In the genomic region with DNA sequence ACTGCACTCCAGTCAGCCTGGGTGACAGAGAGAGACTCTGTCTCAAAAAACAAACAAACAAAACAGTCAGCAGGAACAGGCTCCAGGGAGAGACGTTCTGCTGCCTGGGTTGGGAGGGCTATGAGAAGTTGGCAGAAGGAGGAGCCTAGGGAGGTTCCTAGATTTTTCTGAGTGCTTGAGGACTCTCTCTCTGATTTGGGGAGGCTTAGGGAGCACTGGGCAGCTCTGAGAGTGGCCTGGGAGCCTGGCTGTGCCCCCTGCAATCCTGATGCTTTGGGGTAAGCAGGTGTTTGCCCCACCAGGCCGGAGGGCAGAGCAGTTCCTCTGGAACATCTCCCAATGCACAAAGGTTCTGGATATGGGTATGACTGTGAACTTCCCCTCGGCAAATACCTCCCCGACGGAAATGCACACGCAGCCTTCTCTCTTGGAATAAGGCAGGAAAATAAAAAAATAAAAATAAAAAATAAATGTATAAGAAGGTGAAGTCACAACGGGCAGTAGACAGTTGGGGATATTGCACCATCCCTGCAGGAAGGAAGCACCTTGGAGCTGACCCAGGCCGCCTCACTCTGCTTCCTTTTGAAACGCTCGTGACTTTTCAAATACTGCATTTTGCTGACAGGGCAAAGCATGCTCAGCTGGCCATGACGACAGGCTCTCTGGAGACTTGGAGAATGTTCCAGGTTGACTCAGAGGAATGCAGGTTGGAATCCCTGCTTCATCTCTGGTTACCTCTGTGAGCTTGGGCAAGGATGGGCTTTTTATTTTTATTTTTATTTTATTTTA, we compare ENCODE assay signal across 8 cellular contexts. TPM values are rescaled to one million over a fixed set of nuclear protein-coding genes. Genes with fewer than 3 reads are reported as not detected.
DNase-seq lines count a peak whose midpoint lies in the region; FAIRE-seq and TF ChIP-seq lines count a peak whose summit lies in the region.
"Had no signal": no experiment of that assay in that cellular context is flagged by ENCODE, and none has a peak within 500 bp of the region (broad histone marks: within the 10 kb centered on the region; RNA-seq: fewer than 3 reads in every experiment).

No MANE protein-coding gene starts in this region.

- in situ Hi-C loops in transverse colon (cut with MboI; ENCODE audit: low pct_ligation_motif_present in 1 of 4, low pct_unique_long_range_greater_than_20kb in 1 of 4, low sequenced_read_pairs in 3 of 4): no loop called here

- no peaks in the 10 kb centered on the region for H3K4me1 Mint-ChIP-seq in CD4-positive, alpha-beta memory T cell

- H3K4me1 ChIP-seq in MM.1S (ENCODE audit: low read length): no peaks in the 10 kb centered on the region
- peaks cover 0 to 19% (median 12%) of the 10 kb centered on the region in 4 donors for H3K4me1 ChIP-seq in transverse colon
- no peaks in the 10 kb centered on the region for H3K4me1 ChIP-seq in CD4-positive, alpha-beta memory T cell (ENCODE audit: insufficient read depth, low read length)

- H3K27me3 ChIP-seq in MM.1S (replicated peaks; ENCODE audit: insufficient read depth, low read length): no peaks in the 10 kb centered on the region
- H3K27me3 ChIP-seq in layer of hippocampus (ENCODE audit: control insufficient read depth, insufficient read depth, low read length): no peaks in the 10 kb centered on the region
- H3K27me3 ChIP-seq in transverse colon: no peaks in the 10 kb centered on the region
- H3K27me3 ChIP-seq in CD4-positive, alpha-beta memory T cell (ENCODE audit: insufficient read depth, low read length): no peaks in the 10 kb centered on the region

- H3K27ac Mint-ChIP-seq in CD4-positive, alpha-beta memory T cell: no peak overlapping the region

- DNase-seq in MM.1S (no peak), cardiac fibroblast (ENCODE audit: low read depth in 2 of 2) (peak; percentile 82 to 92), transverse colon (peak; percentile 32), GM12892 (ENCODE audit: insufficient read length) (no peak)
- DNase-seq in CD4-positive, alpha-beta memory T cell: no peak
- no peak for DNase-seq in stimulated activated CD8-positive, alpha-beta memory T cell treated with anti-CD3 and anti-CD28 coated beads, Interleukin-4, amount 100 ng/mL, for 48 hours
- DNase-seq: NCI-H2029 treated with DMSO at 0.1 percent for 48 hours had no signal

- no peak overlapping the region for H3K27ac ChIP-seq in MM.1S (ENCODE audit: low read length)
- H3K27ac ChIP-seq in layer of hippocampus (ENCODE audit: low read depth, low read length): peak overlapping the region; percentile 65
- H3K27ac ChIP-seq in transverse colon: peak overlapping the region; percentile 38 to 62 (median 60)
- H3K27ac ChIP-seq in CD4-positive, alpha-beta memory T cell (ENCODE audit: low read depth, low read length): no peak overlapping the region

- CTCF ChIA-PET in CD4-positive, alpha-beta memory T cell (lab: Charles Lee; ENCODE audit: partially characterized antibody): no interaction called here

- H2AFZ ChIP-seq in MM.1S (ENCODE audit: low read length): 0 out of 2 replicates have a peak overlapping the region, but pooled peaks have one; percentile 19

- intact Hi-C loops in transverse colon (cut with DNase I; ENCODE audit: low total_unique reads): no loop called here
- intact Hi-C loops in CD4-positive, alpha-beta memory T cell (cut with micrococcal nuclease): no loop called here

- no peaks in the 10 kb centered on the region for H3K79me2 ChIP-seq in MM.1S (ENCODE audit: low read length)

- H3K36me3 ChIP-seq in MM.1S (replicated peaks; ENCODE audit: insufficient read depth, low read length): no peaks in the 10 kb centered on the region
- H3K36me3 ChIP-seq in transverse colon: no peaks in the 10 kb centered on the region
- no peaks in the 10 kb centered on the region for H3K36me3 ChIP-seq in CD4-positive, alpha-beta memory T cell (ENCODE audit: insufficient read depth, low read length)

- no peaks in the 10 kb centered on the region for H3K9me2 ChIP-seq in MM.1S (replicated peaks; ENCODE audit: insufficient read depth, low read length)

- TF ChIP-seq EP300 in transverse colon (IDR thresholded peaks at IDR 0.05; ENCODE audit: low read depth): no peak

- no peaks in the 10 kb centered on the region for H3F3A ChIP-seq in MM.1S (ENCODE audit: insufficient read depth, low read length)

- TF ChIP-seq CTCF in MM.1S (IDR thresholded peaks at IDR 0.05; ENCODE audit: low read length) (no peak), cardiac fibroblast (IDR thresholded peaks at IDR 0.05; ENCODE audit: low read depth, low read length) (no peak), transverse colon (IDR thresholded peaks at IDR 0.05) (no peak)

- no peak overlapping the region for H3K4me3 Mint-ChIP-seq in CD4-positive, alpha-beta memory T cell

- no peak overlapping the region for H3K4me3 ChIP-seq in MM.1S (ENCODE audit: low read length)
- no peak overlapping the region for H3K4me3 ChIP-seq in cardiac fibroblast (replicated peaks in 1 of 2; ENCODE audit: low read depth in 2 of 2, low read length in 2 of 2)
- no peak overlapping the region for H3K4me3 ChIP-seq in transverse colon
- no peak overlapping the region for H3K4me3 ChIP-seq in CD4-positive, alpha-beta memory T cell (ENCODE audit: low read length in 2 of 2)

- H3K4me2 ChIP-seq in MM.1S (ENCODE audit: low read depth, low read length): no peak overlapping the region

- H4K20me1 ChIP-seq in MM.1S (ENCODE audit: insufficient read depth, low read length): no peaks in the 10 kb centered on the region

- POLR2A ChIA-PET in CD4-positive, alpha-beta memory T cell (lab: Charles Lee; ENCODE audit: partially characterized antibody): no interaction called here

- no peaks in the 10 kb centered on the region for H3K9me3 ChIP-seq in MM.1S (replicated peaks; ENCODE audit: insufficient read depth, low read length)
- H3K9me3 ChIP-seq in transverse colon: no peaks in the 10 kb centered on the region
- no peaks in the 10 kb centered on the region for H3K9me3 ChIP-seq in CD4-positive, alpha-beta memory T cell (ENCODE audit: control insufficient read depth in 1 of 2, low read length in 2 of 2)

- no peaks in the 10 kb centered on the region for H3K36me3 Mint-ChIP-seq in CD4-positive, alpha-beta memory T cell

- H3K9ac ChIP-seq in MM.1S (ENCODE audit: low read length): no peak overlapping the region

- WGBS in transverse colon (ENCODE audit: low coverage in 1 of 2), 2 donors: 57 to 58% methylated on average over 9 to 11 of the region's 11 CpGs

- H3K27me3 Mint-ChIP-seq in CD4-positive, alpha-beta memory T cell: peaks cover 6 to 8% of the 10 kb centered on the region in 2 donors

- peaks cover 0 to 3% (median 0%) of the 10 kb centered on the region in 8 donors for H3K9me3 Mint-ChIP-seq in CD4-positive, alpha-beta memory T cell

- no peak for FAIRE-seq in GM12892 (lab: Jason Lieb, UNC)

- TF ChIP-seq POLR2A in transverse colon (IDR thresholded peaks at IDR 0.05) (no peak), GM12892 (IDR thresholded peaks at IDR 0.05; ENCODE audit: low read depth, low read length) (no peak)

RNA-seq across cellular contexts. Expression of gene HOMER3, which starts 26.5 kb away (rescaled TPM):
- 10 to 100 TPM in 3 of 4 donors, 1 to 10 TPM in 1; 8.1 to 82.0 (median 12.7) TPM for total RNA-seq in transverse colon
- 1 to 10 TPM; 2.1 to 2.4 TPM for total RNA-seq in CD4-positive, alpha-beta memory T cell
- 1 to 10 TPM; 2.6 to 2.7 TPM for polyA plus RNA-seq in CD4-positive, alpha-beta memory T cell
- 4.0 TPM for polyA plus RNA-seq in GM12892 (2012; ENCODE audit: missing spikeins)

RNA-seq across cellular contexts. Expression of gene DDX49, which starts 48.0 kb away (rescaled TPM):
- total RNA-seq in transverse colon: 10 to 100 TPM; 42.1 to 90.8 (median 50.4) TPM
- 10 to 100 TPM; 40.9 to 43.6 TPM for total RNA-seq in CD4-positive, alpha-beta memory T cell
- 10 to 100 TPM; 20.7 to 32.1 TPM for polyA plus RNA-seq in CD4-positive, alpha-beta memory T cell
- 24.4 TPM for polyA plus RNA-seq in GM12892 (2012; ENCODE audit: missing spikeins)

RNA-seq across cellular contexts. Expression of gene COPE, which starts 48.4 kb away (rescaled TPM):
- 100 to 1,000 TPM; 144 to 268 (median 179) TPM for total RNA-seq in transverse colon
- 100 to 1,000 TPM; 165 to 170 TPM for total RNA-seq in CD4-positive, alpha-beta memory T cell
- polyA plus RNA-seq in CD4-positive, alpha-beta memory T cell: 100 to 1,000 TPM; 273 to 276 TPM
- polyA plus RNA-seq in GM12892 (2012; ENCODE audit: missing spikeins): 81.2 TPM

Comparison
In these comparisons a context has a peak if more than half of its experiments do, and no peak if none do; other contexts are left out.
1. DNase-seq: peak in cardiac fibroblast (2 of 2) and transverse colon (single experiment); none in MM.1S (single experiment), CD4-positive, alpha-beta memory T cell (0 of 5), GM12892 (single experiment) and stimulated activated CD8-positive, alpha-beta memory T cell treated with anti-CD3 and anti-CD28 coated beads, Interleukin-4, amount 100 ng/mL, for 48 hours (single experiment).
2. H3K27ac ChIP-seq: peak in layer of hippocampus (single experiment) and transverse colon (4 of 4); none in MM.1S (single experiment) and CD4-positive, alpha-beta memory T cell (single experiment).